8 cellular contexts compared by ENCODE assay signal in the genomic region with DNA sequence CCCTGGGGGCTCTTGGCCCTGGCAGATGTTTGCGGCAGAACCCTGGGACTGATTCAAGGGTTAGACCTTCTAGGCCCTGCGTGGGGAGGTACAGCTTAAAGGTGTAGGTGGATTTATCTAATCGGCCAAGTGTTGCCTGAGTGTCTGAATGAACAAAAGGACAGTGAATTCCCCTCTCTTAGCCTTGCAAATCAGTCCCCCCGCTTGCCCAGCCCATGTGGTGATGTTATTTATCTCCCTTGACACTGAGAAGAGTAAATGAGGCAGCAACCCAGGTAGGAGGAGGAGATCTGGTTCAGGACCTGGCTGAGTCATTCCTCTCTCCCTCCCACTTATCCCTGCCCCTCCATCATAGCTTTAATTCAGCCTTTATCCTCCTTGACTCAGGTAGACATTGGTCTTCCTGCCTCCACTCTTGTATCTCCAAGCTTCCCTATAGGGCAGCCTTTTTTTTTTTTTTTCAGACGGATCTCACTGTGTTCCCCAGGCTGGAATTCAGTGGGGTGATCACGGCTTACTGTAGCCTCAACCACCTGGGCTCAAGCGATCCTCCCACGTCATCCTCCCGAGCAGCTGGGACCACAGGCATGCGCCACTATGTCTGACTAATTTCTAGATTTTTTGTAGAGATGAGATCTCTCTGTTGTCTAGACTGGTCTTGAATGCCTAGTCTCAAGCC. TPM values are rescaled to one million over a fixed set of nuclear protein-coding genes. Genes with fewer than 3 reads are reported as not detected.
DNase-seq lines count a peak whose midpoint lies in the region; ATAC-seq and TF ChIP-seq lines count a peak whose summit lies in the region.

No MANE protein-coding gene starts in this region.

- H3K4me3 Mint-ChIP-seq in type B pancreatic cell, result no peak overlapping the region

- no peaks in the 10 kb centered on the region for H3K9me3 Mint-ChIP-seq in type B pancreatic cell

- peaks cover 50% of the 10 kb centered on the region for H3K4me1 Mint-ChIP-seq in type B pancreatic cell (ENCODE audit: unreplicated experiment)

- no peak for TF ChIP-seq CTCF in type B pancreatic cell (conservative IDR thresholded peaks at IDR 0.05)

- H3K27ac Mint-ChIP-seq in type B pancreatic cell, result no peak overlapping the region

- no peaks in the 10 kb centered on the region for H3K27me3 Mint-ChIP-seq in type B pancreatic cell

- ATAC-seq in GM18867 (IDR thresholded peaks at IDR 0.05; ENCODE audit: unreplicated experiment), result peak; percentile 64
- no peak for ATAC-seq in HG02970 (IDR thresholded peaks at IDR 0.05; ENCODE audit: low FRiP score, unreplicated experiment)

- peaks cover 3% of the 10 kb centered on the region for H3K36me3 Mint-ChIP-seq in type B pancreatic cell

- DNase-seq in HCEC 1CT (peak; percentile 7), NCI-H526 (lab: John Stamatoyannopoulos, UW) (peak; percentile 93 to 94), kidney tubule cell (ENCODE audit: low spot score) (peak; percentile 39), type B pancreatic cell (ENCODE audit: extremely low spot score, unreplicated experiment) (no peak), cerebellum (ENCODE audit: low spot score) (no peak), AG20443 (ENCODE audit: low spot score) (no peak)

RNA-seq across cellular contexts. Expression of a gene that starts 54.7 kb away (rescaled TPM):
- total RNA-seq in type B pancreatic cell (ENCODE audit: low replicate concordance), result 69.2 and 75.2 TPM in 2 replicates
- total RNA-seq in cerebellum, result 29.7 TPM

Comparison
In these comparisons a context has a peak if more than half of its experiments do, and no peak if none do; other contexts are left out.
1. DNase-seq: peak in HCEC 1CT (single experiment), NCI-H526 (2 of 2) and kidney tubule cell (single experiment); none in type B pancreatic cell (single experiment), cerebellum (single experiment) and AG20443 (single experiment).